2 cellular contexts compared by ENCODE assay signal in the genomic region with DNA sequence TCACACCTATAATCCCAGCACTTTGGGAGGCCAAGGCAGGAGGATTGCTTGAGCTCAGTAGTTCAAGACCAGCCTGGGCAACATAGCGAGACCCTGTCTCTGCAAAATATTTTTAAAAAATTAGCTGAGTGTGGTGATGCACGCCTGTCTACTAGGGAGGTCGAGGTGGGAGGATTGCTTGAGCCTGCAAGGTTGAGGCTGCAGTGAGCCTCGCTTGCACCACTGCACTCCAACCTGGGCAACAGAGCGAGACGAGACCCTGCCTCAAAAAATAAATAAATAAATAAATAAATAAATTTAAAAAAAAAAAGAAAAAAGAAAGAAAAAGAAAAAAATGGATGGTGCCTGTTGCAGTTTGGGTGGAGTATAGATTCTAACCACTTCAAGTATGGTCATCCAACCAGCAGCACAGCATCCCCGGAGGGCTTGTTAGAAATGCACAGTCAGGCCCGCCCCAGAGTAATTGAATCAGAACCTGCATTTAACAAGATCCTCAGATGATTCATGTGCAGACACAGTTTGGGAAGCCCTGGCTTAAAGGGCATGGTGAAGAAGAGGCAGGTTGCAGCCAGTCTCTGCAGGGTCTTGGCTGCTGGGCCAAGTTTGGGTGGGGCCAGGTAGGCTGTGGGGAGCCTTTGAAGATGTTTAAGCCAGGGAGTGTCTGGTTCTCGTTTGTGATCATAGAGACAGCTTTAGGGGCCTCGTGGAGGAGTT.
TF ChIP-seq lines count a peak whose summit lies in the region.

No MANE protein-coding gene starts in this region.

TF ChIP-seq in WTC11, 78 proteins besides CTCF, POLR2A, EP300 and RAD21:
- TF ChIP-seq, protein P1, sequence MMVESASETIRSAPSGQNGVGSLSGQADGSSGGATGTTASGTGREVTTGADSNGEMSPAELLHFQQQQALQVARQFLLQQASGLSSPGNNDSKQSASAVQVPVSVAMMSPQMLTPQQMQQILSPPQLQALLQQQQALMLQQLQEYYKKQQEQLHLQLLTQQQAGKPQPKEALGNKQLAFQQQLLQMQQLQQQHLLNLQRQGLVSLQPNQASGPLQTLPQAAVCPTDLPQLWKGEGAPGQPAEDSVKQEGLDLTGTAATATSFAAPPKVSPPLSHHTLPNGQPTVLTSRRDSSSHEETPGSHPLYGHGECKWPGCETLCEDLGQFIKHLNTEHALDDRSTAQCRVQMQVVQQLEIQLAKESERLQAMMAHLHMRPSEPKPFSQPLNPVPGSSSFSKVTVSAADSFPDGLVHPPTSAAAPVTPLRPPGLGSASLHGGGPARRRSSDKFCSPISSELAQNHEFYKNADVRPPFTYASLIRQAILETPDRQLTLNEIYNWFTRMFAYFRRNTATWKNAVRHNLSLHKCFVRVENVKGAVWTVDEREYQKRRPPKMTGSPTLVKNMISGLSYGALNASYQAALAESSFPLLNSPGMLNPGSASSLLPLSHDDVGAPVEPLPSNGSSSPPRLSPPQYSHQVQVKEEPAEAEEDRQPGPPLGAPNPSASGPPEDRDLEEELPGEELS (CRISPR knock-in tag; IDR thresholded peaks at IDR 0.05), result no peak
- 0 out of 2 replicates have a peak, but pooled peaks have one; percentile 8 for TF ChIP-seq ZNF121 (CRISPR knock-in tag; IDR thresholded peaks at IDR 0.05)

TF ChIP-seq in HEK293T, 16 proteins besides CTCF, POLR2A, EP300 and RAD21 (continued from another document):
- TF ChIP-seq, protein P2, sequence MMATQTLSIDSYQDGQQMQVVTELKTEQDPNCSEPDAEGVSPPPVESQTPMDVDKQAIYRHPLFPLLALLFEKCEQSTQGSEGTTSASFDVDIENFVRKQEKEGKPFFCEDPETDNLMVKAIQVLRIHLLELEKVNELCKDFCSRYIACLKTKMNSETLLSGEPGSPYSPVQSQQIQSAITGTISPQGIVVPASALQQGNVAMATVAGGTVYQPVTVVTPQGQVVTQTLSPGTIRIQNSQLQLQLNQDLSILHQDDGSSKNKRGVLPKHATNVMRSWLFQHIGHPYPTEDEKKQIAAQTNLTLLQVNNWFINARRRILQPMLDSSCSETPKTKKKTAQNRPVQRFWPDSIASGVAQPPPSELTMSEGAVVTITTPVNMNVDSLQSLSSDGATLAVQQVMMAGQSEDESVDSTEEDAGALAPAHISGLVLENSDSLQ (IDR thresholded peaks at IDR 0.05), result no peak
- TF ChIP-seq ARNT (IDR thresholded peaks at IDR 0.05), result no peak
